8 cellular contexts compared by ENCODE assay signal in genomic region chr1:27772932-27773731, GRCh38. TPM values are rescaled to one million over a fixed set of nuclear protein-coding genes. Genes with fewer than 3 reads are reported as not detected.
DNase-seq lines count a peak whose midpoint lies in the region; ATAC-seq and TF ChIP-seq lines count a peak whose summit lies in the region.

STX12 (plus strand) TSS chr1:27773219; CDS start chr1:27773308, 89 bp downstream.

- ATAC-seq in GM21717 (IDR thresholded peaks at IDR 0.05; ENCODE audit: unreplicated experiment) = peak; percentile 92

- H3K36me3 ChIP-seq in mucosa of rectum (ENCODE audit: control insufficient read depth in 2 of 2, insufficient read depth in 2 of 2, low read length in 2 of 2) = no peaks in the 10 kb centered on the region

- peaks cover 41% of the 10 kb centered on the region for H3K4me1 Mint-ChIP-seq in activated T-cell treated with anti-CD3 and anti-CD28 coated beads, Interleukin-2, amount 50 U/mL, for 24 hours (ENCODE audit: low read depth)

- peaks cover 22% of the 10 kb centered on the region for H3K36me3 Mint-ChIP-seq in activated T-cell treated with anti-CD3 and anti-CD28 coated beads, Interleukin-2, amount 50 U/mL, for 24 hours (ENCODE audit: low read depth)

- no peaks in the 10 kb centered on the region for H3K9me3 Mint-ChIP-seq in activated T-cell treated with anti-CD3 and anti-CD28 coated beads, Interleukin-2, amount 50 U/mL, for 24 hours

- no peaks in the 10 kb centered on the region for H3K27me3 Mint-ChIP-seq in activated T-cell treated with anti-CD3 and anti-CD28 coated beads, Interleukin-2, amount 50 U/mL, for 24 hours

- peak within 1 kb of the TSS; percentile 99 for H3K27ac Mint-ChIP-seq in activated T-cell treated with anti-CD3 and anti-CD28 coated beads, Interleukin-2, amount 50 U/mL, for 24 hours

- peaks cover 9 to 11% of the 10 kb centered on the region in 2 donors for H3K4me1 ChIP-seq in mucosa of rectum (ENCODE audit: control insufficient read depth in 2 of 2, insufficient read depth in 2 of 2, low read length in 2 of 2)

- in situ Hi-C loops in KBM-7 (cut with MboI; ENCODE audit: low pct_unique_long_range_greater_than_20kb, low sequenced_read_pairs) = no loop called here

- H3K9ac ChIP-seq in mucosa of rectum (ENCODE audit: low read depth in 1 of 2, low read length in 2 of 2) = peak within 1 kb of the TSS; percentile 98

- H3K9me3 ChIP-seq in mucosa of rectum (ENCODE audit: control insufficient read depth in 2 of 2, low read length in 2 of 2) = no peaks in the 10 kb centered on the region

- no peaks in the 10 kb centered on the region for H3K27me3 ChIP-seq in mucosa of rectum (ENCODE audit: control insufficient read depth in 2 of 2, insufficient read depth in 2 of 2, low read length in 2 of 2)

- H3K4me3 Mint-ChIP-seq in activated T-cell treated with anti-CD3 and anti-CD28 coated beads, Interleukin-2, amount 50 U/mL, for 24 hours = peak within 1 kb of the TSS; percentile 89

- TF ChIP-seq CTCF in epithelial cell of proximal tubule (conservative IDR thresholded peaks at IDR 0.05; ENCODE audit: low read depth, low read length) = no peak

- H3K27ac ChIP-seq in mucosa of rectum (ENCODE audit: low read depth in 2 of 2, low read length in 2 of 2) = peak within 1 kb of the TSS; percentile 93 to 95

- H3K4me3 ChIP-seq in epithelial cell of proximal tubule (ENCODE audit: low read depth, low read length) = peak within 1 kb of the TSS; percentile 90
- H3K4me3 ChIP-seq in mucosa of rectum (ENCODE audit: low read length in 2 of 2) = peak within 1 kb of the TSS; percentile 94 to 95

- peak; percentile 99 for DNase-seq in DMS153 treated with DMSO at 0.1 percent for 48 hours (lab: John Stamatoyannopoulos, UW; ENCODE audit: unreplicated experiment)
- peak; percentile 99 for DNase-seq in KBM-7
- DNase-seq in activated T-cell treated with anti-CD3 and anti-CD28 coated beads, Interleukin-2, amount 50 U/mL, for 24 hours = peak; percentile 99
- DNase-seq in epithelial cell of proximal tubule (ENCODE audit: low read depth) = peak; percentile 85
- DNase-seq in stimulated activated CD8-positive, alpha-beta memory T cell treated with anti-CD3 and anti-CD28 coated beads, Interleukin-4, amount 100 ng/mL, for 48 hours = peak; percentile 99

TF ChIP-seq in PFSK-1, 5 proteins besides CTCF, POLR2A, EP300 and RAD21:
- TF ChIP-seq, protein P1, sequence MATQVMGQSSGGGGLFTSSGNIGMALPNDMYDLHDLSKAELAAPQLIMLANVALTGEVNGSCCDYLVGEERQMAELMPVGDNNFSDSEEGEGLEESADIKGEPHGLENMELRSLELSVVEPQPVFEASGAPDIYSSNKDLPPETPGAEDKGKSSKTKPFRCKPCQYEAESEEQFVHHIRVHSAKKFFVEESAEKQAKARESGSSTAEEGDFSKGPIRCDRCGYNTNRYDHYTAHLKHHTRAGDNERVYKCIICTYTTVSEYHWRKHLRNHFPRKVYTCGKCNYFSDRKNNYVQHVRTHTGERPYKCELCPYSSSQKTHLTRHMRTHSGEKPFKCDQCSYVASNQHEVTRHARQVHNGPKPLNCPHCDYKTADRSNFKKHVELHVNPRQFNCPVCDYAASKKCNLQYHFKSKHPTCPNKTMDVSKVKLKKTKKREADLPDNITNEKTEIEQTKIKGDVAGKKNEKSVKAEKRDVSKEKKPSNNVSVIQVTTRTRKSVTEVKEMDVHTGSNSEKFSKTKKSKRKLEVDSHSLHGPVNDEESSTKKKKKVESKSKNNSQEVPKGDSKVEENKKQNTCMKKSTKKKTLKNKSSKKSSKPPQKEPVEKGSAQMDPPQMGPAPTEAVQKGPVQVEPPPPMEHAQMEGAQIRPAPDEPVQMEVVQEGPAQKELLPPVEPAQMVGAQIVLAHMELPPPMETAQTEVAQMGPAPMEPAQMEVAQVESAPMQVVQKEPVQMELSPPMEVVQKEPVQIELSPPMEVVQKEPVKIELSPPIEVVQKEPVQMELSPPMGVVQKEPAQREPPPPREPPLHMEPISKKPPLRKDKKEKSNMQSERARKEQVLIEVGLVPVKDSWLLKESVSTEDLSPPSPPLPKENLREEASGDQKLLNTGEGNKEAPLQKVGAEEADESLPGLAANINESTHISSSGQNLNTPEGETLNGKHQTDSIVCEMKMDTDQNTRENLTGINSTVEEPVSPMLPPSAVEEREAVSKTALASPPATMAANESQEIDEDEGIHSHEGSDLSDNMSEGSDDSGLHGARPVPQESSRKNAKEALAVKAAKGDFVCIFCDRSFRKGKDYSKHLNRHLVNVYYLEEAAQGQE (IDR thresholded peaks at IDR 0.05; ENCODE audit: insufficient read depth in 1 of 2, low read depth in 2 of 2, low read length in 2 of 2) = peak; percentile 20 to 49; a peak in 2 of 4 replicates
- no peak for TF ChIP-seq FOXP2 (optimal IDR thresholded peaks at IDR 0.05; ENCODE audit: borderline replicate concordance, extremely low read depth, extremely low read length, insufficient read depth)
- TF ChIP-seq SIN3A (IDR thresholded peaks at IDR 0.05; ENCODE audit: borderline replicate concordance, insufficient read depth, low read length) = peak; percentile 11; the same call in 1 of the 2 replicates
- peak; percentile 94; the same call in 1 of the 2 replicates for TF ChIP-seq TAF1 (IDR thresholded peaks at IDR 0.05; ENCODE audit: borderline replicate concordance, insufficient read depth, low read length)
- TF ChIP-seq POLR2AphosphoS5 (IDR thresholded peaks at IDR 0.05; ENCODE audit: low read depth, low read length) = peak; percentile 93

RNA-seq across cellular contexts. Expression of gene STX12, which starts in this region (rescaled TPM):
- polyA plus RNA-seq in PFSK-1 (2012; ENCODE audit: insufficient read length, low read depth) = 17.9 TPM
- total RNA-seq in epithelial cell of proximal tubule = 21.7 and 31.5 TPM in 2 replicates

Comparison
In these comparisons a context has a peak if more than half of its experiments do, and no peak if none do; other contexts are left out.
1. Peak in every context shown above with its lines: DNase-seq, ATAC-seq, H3K4me3 ChIP-seq and H3K27ac ChIP-seq.